11 cellular contexts compared by ENCODE assay signal in genomic region chrX:39725928-39726619, GRCh38.
A peak's percentile ranks its signal among the peaks of the same experiment; 100 is the strongest.
DNase-seq lines count a peak whose midpoint lies in the region; ATAC-seq and TF ChIP-seq lines count a peak whose summit lies in the region.
"Had no signal": no experiment of that assay in that cellular context is flagged by ENCODE, and none has a peak within 500 bp of the region (broad histone marks: within the 10 kb centered on the region; RNA-seq: fewer than 3 reads in every experiment).

No MANE protein-coding gene starts in this region.

- CTCF ChIA-PET in activated CD4-positive, alpha-beta T cell treated with anti-CD3 and anti-CD28 coated beads, Interleukin-2, amount 10 ng/mL, durations not matched to agents 7 days and 5 days (lab: Charles Lee): interaction anchor here (0.6 kb wide), 1 partner anchor 12 kb away, joined by 3 read pairs; no protein-coding TSS in a partner anchor

- no peaks in the 10 kb centered on the region for H3K36me3 ChIP-seq in sigmoid colon

- no peak for TF ChIP-seq CTCF in sigmoid colon (IDR thresholded peaks at IDR 0.05)

- no peaks in the 10 kb centered on the region for H3K9me3 ChIP-seq in sigmoid colon

- no peaks in the 10 kb centered on the region for H3K36me3 Mint-ChIP-seq in activated CD4-positive, alpha-beta T cell treated with anti-CD3 and anti-CD28 coated beads, Interleukin-2, amount 10 ng/mL, durations not matched to agents 7 days and 5 days (ENCODE audit: low read depth)
- no peaks in the 10 kb centered on the region for H3K36me3 Mint-ChIP-seq in stimulated activated naive B cell treated with anti-CD40 and anti-IgM and Interleukin-4, amounts not matched to agents 10 μg/mL and 1 μg/mL and 100 μg/mL, for 72 hours
- H3K36me3 Mint-ChIP-seq: stimulated activated effector memory CD8-positive, alpha-beta T cell treated with anti-CD3 and anti-CD28 coated beads, Interleukin-12 subunit alpha, Interleukin-12 subunit beta, amount 100 ng/mL, for 72 hours had no signal

- TF ChIP-seq POLR2A in sigmoid colon (IDR thresholded peaks at IDR 0.05): no peak

- H3K4me3 ChIP-seq in sigmoid colon: no peak overlapping the region

- no peak overlapping the region for H3K4me3 Mint-ChIP-seq in activated CD4-positive, alpha-beta T cell treated with anti-CD3 and anti-CD28 coated beads, Interleukin-2, amount 10 ng/mL, durations not matched to agents 7 days and 5 days
- H3K4me3 Mint-ChIP-seq in stimulated activated naive B cell treated with anti-CD40 and anti-IgM and Interleukin-4, amounts not matched to agents 10 μg/mL and 1 μg/mL and 100 μg/mL, for 72 hours: no peak overlapping the region
- H3K4me3 Mint-ChIP-seq: activated T-cell treated with anti-CD3 and anti-CD28 coated beads, Interleukin-2, amount 50 U/mL, for 24 hours; stimulated activated effector memory CD8-positive, alpha-beta T cell treated with anti-CD3 and anti-CD28 coated beads, Interleukin-12 subunit alpha, Interleukin-12 subunit beta, amount 100 ng/mL, for 72 hours had no signal

- peaks cover 0 to 28% (median 8%) of the 10 kb centered on the region in 4 donors for H3K4me1 ChIP-seq in sigmoid colon

- H3K27me3 ChIP-seq in sigmoid colon: no peaks in the 10 kb centered on the region

- in situ Hi-C loops in SK-MEL-5 (cut with HindIII; ENCODE audit: low pct_unique_long_range_greater_than_20kb, low sequenced_read_pairs): no loop called here

- intact Hi-C loops in sigmoid colon (cut with DNase I): no loop called here

- 70 to 73% methylated on average over 13 of the region's 13 CpGs for WGBS in sigmoid colon, 2 donors

- peaks cover 15% of the 10 kb centered on the region for H3K4me1 Mint-ChIP-seq in activated CD4-positive, alpha-beta T cell treated with anti-CD3 and anti-CD28 coated beads, Interleukin-2, amount 10 ng/mL, durations not matched to agents 7 days and 5 days
- H3K4me1 Mint-ChIP-seq in stimulated activated naive B cell treated with anti-CD40 and anti-IgM and Interleukin-4, amounts not matched to agents 10 μg/mL and 1 μg/mL and 100 μg/mL, for 72 hours: peaks cover 4 to 19% of the 10 kb centered on the region in 2 donors

- H3K9me3 Mint-ChIP-seq in activated CD4-positive, alpha-beta T cell treated with anti-CD3 and anti-CD28 coated beads, Interleukin-2, amount 10 ng/mL, durations not matched to agents 7 days and 5 days: peaks cover 6% of the 10 kb centered on the region
- no peaks in the 10 kb centered on the region for H3K9me3 Mint-ChIP-seq in stimulated activated naive B cell treated with anti-CD40 and anti-IgM and Interleukin-4, amounts not matched to agents 10 μg/mL and 1 μg/mL and 100 μg/mL, for 72 hours
- H3K9me3 Mint-ChIP-seq: activated T-cell treated with anti-CD3 and anti-CD28 coated beads, Interleukin-2, amount 50 U/mL, for 24 hours; stimulated activated effector memory CD8-positive, alpha-beta T cell treated with anti-CD3 and anti-CD28 coated beads, Interleukin-12 subunit alpha, Interleukin-12 subunit beta, amount 100 ng/mL, for 72 hours had no signal

- H3K27ac ChIP-seq in sigmoid colon: no peak overlapping the region

- POLR2A ChIA-PET in activated CD4-positive, alpha-beta T cell treated with anti-CD3 and anti-CD28 coated beads, Interleukin-2, amount 10 ng/mL, durations not matched to agents 7 days and 5 days (lab: Charles Lee): no interaction called here

- ATAC-seq in HG03457 (IDR thresholded peaks at IDR 0.05; ENCODE audit: unreplicated experiment): no peak
- no peak for ATAC-seq in stimulated activated naive B cell treated with anti-CD40 and anti-IgM and Interleukin-4, amounts not matched to agents 10 μg/mL and 1 μg/mL and 100 μg/mL, for 72 hours (replicated peaks)
- ATAC-seq: stimulated activated effector memory CD8-positive, alpha-beta T cell treated with anti-CD3 and anti-CD28 coated beads, Interleukin-12 subunit alpha, Interleukin-12 subunit beta, amount 100 ng/mL, for 72 hours had no signal

- DNase-seq in H4 (ENCODE audit: low spot score): peak; percentile 85
- peak; percentile 20 for DNase-seq in SK-MEL-5 (ENCODE audit: low read depth, low spot score)
- DNase-seq in fibroblast of peridontal ligament (ENCODE audit: extremely low read depth): peak; percentile 83
- DNase-seq in sigmoid colon: peak; percentile 68
- no peak for DNase-seq in NOMO-1 treated with DMSO at 0.1 percent for 48 hours (lab: John Stamatoyannopoulos, UW; ENCODE audit: unreplicated experiment)
- no peak for DNase-seq in activated CD4-positive, alpha-beta T cell treated with anti-CD3 and anti-CD28 coated beads, Interleukin-2, amount 10 ng/mL, durations not matched to agents 7 days and 5 days
- no peak for DNase-seq in stimulated activated naive B cell treated with anti-CD40 and anti-IgM and Interleukin-4, amounts not matched to agents 10 μg/mL and 1 μg/mL and 100 μg/mL, for 72 hours
- DNase-seq: activated T-cell treated with anti-CD3 and anti-CD28 coated beads, Interleukin-2, amount 50 U/mL, for 24 hours; MM.1S had no signal

- no peak for TF ChIP-seq EP300 in sigmoid colon (IDR thresholded peaks at IDR 0.05)

- H3K27ac Mint-ChIP-seq in activated CD4-positive, alpha-beta T cell treated with anti-CD3 and anti-CD28 coated beads, Interleukin-2, amount 10 ng/mL, durations not matched to agents 7 days and 5 days: no peak overlapping the region
- no peak overlapping the region for H3K27ac Mint-ChIP-seq in stimulated activated naive B cell treated with anti-CD40 and anti-IgM and Interleukin-4, amounts not matched to agents 10 μg/mL and 1 μg/mL and 100 μg/mL, for 72 hours
- H3K27ac Mint-ChIP-seq: activated T-cell treated with anti-CD3 and anti-CD28 coated beads, Interleukin-2, amount 50 U/mL, for 24 hours; stimulated activated effector memory CD8-positive, alpha-beta T cell treated with anti-CD3 and anti-CD28 coated beads, Interleukin-12 subunit alpha, Interleukin-12 subunit beta, amount 100 ng/mL, for 72 hours had no signal

- peaks cover 7% of the 10 kb centered on the region for H3K27me3 Mint-ChIP-seq in activated CD4-positive, alpha-beta T cell treated with anti-CD3 and anti-CD28 coated beads, Interleukin-2, amount 10 ng/mL, durations not matched to agents 7 days and 5 days
- peaks cover 16 to 43% of the 10 kb centered on the region in 2 donors for H3K27me3 Mint-ChIP-seq in stimulated activated naive B cell treated with anti-CD40 and anti-IgM and Interleukin-4, amounts not matched to agents 10 μg/mL and 1 μg/mL and 100 μg/mL, for 72 hours

Comparison
In these comparisons a context has a peak if more than half of its experiments do, and no peak if none do; other contexts are left out.
1. DNase-seq: peak in H4 (single experiment), SK-MEL-5 (single experiment), fibroblast of peridontal ligament (single experiment) and sigmoid colon (single experiment); none in NOMO-1 treated with DMSO at 0.1 percent for 48 hours (single experiment), activated CD4-positive, alpha-beta T cell treated with anti-CD3 and anti-CD28 coated beads, Interleukin-2, amount 10 ng/mL, durations not matched to agents 7 days and 5 days (single experiment) and stimulated activated naive B cell treated with anti-CD40 and anti-IgM and Interleukin-4, amounts not matched to agents 10 μg/mL and 1 μg/mL and 100 μg/mL, for 72 hours (single experiment).